Comparison of ENCODE assay signal across 8 cellular contexts in the genomic region with DNA sequence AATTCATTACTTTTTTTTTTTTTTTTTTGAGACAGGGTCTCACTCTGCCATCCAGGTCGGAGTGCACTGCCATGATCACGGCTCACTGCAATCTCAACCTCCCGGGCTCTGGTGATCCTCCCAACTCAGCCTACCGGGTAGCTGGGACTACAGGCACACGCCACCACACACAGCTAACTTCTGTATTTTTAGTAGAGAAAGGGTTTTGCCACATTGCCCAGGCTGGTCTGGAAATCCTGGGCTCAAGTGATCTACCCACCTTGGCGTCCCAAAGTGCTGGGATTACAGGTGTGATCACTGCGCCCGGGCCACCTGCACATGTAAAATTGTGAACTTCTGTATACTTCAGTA. TPM values are rescaled to one million over a fixed set of nuclear protein-coding genes. Genes with fewer than 3 reads are reported as not detected.
DNase-seq lines count a peak whose midpoint lies in the region; ATAC-seq, FAIRE-seq and TF ChIP-seq lines count a peak whose summit lies in the region.
"Not testable (repeated sequence)": the region's sequence is repeated elsewhere in the genome, so short reads cannot be mapped to it uniquely, and the experiment has no call there.

No MANE protein-coding gene starts in this region.

- 93% methylated on average over 8 of the region's 8 CpGs for WGBS in mammary epithelial cell (ENCODE audit: low coverage, missing lambda C conversion rate)
- 88% methylated on average over 8 of the region's 8 CpGs for WGBS in liver
- 81 to 84% methylated on average over 8 of the region's 8 CpGs for WGBS in pancreas, 2 donors
- 69% methylated on average over 8 of the region's 8 CpGs for WGBS in suprapubic skin

- dilution Hi-C loops in mammary epithelial cell (cut with HindIII; ENCODE audit: low sequenced_read_pairs) = not testable (repeated sequence)

- not testable (repeated sequence) for FAIRE-seq in pancreas (lab: Jason Lieb, UNC)

- not testable (repeated sequence) for H3K27me3 ChIP-seq in WERI-Rb-1 (ENCODE audit: insufficient read depth, low read depth, severe bottlenecking); mammary epithelial cell (ENCODE audit: insufficient read depth, low read length); liver (ENCODE audit: control insufficient read depth in 4 of 4, insufficient read depth in 4 of 4, low read length in 3 of 4); pancreas; suprapubic skin

- peak overlapping the region; percentile 99 for H2AFZ ChIP-seq in mammary epithelial cell (ENCODE audit: low read depth, low read length)

- TF ChIP-seq CTCF in AG09309 (IDR thresholded peaks at IDR 0.05; ENCODE audit: control insufficient read depth, insufficient read depth, low read depth, low read length, missing control alignments); WERI-Rb-1 (IDR thresholded peaks at IDR 0.05; ENCODE audit: low read depth, low read length); mammary epithelial cell (conservative IDR thresholded peaks at IDR 0.05 in 1 of 2, IDR thresholded peaks at IDR 0.05 in 1 of 2; ENCODE audit: extremely low read depth in 1 of 2, insufficient read depth in 1 of 2, low read depth in 1 of 2, low read length in 2 of 2); foreskin fibroblast (IDR thresholded peaks at IDR 0.05; ENCODE audit: low read depth, low read length); liver (IDR thresholded peaks at IDR 0.05; ENCODE audit: low read depth, low read length, missing input control); pancreas (IDR thresholded peaks at IDR 0.05); suprapubic skin (IDR thresholded peaks at IDR 0.05): not testable (repeated sequence)

- peak overlapping the region; percentile 99 for H3K4me2 ChIP-seq in mammary epithelial cell (ENCODE audit: insufficient read depth, low read depth, low read length)

- not testable (repeated sequence) for BruUV-seq in mammary epithelial cell (replicated peaks; lab: Mats Ljungman, UMichigan)

- not testable (repeated sequence) for H3K27ac ChIP-seq in WERI-Rb-1; mammary epithelial cell (ENCODE audit: insufficient read depth, low read depth, low read length); pancreas; suprapubic skin
- peak overlapping the region; percentile 80 to 85 for H3K27ac ChIP-seq in liver (ENCODE audit: low read depth in 1 of 2, low read length in 2 of 2)

- H3K4me3 ChIP-seq in AG09309 (ENCODE audit: control insufficient read depth, low read depth, low read length) = peak overlapping the region; percentile 66
- peak overlapping the region; percentile 71 for H3K4me3 ChIP-seq in Jurkat, Clone E6-1 (ENCODE audit: low read length)
- peak overlapping the region; percentile 62 for H3K4me3 ChIP-seq in WERI-Rb-1 (ENCODE audit: low read depth, low read length)
- peak overlapping the region in 2 of 3 experiments; percentile 78 to 97 for H3K4me3 ChIP-seq in mammary epithelial cell (replicated peaks in 1 of 3; ENCODE audit: insufficient read depth in 1 of 3, low read depth in 2 of 3, low read length in 3 of 3)
- H3K4me3 ChIP-seq in foreskin fibroblast (ENCODE audit: low read depth in 1 of 2, low read length in 2 of 2) = peak overlapping the region; percentile 61 to 73
- H3K4me3 ChIP-seq in liver (ENCODE audit: low read depth in 1 of 3, low read length in 3 of 3) = not testable (repeated sequence)
- peak overlapping the region in 2 of 4 donors; percentile 70 to 78 for H3K4me3 ChIP-seq in pancreas
- peak overlapping the region; percentile 60 for H3K4me3 ChIP-seq in suprapubic skin

- H3K79me2 ChIP-seq in mammary epithelial cell (ENCODE audit: insufficient read depth, low read length) = peaks cover 42% of the 10 kb centered on the region

- not testable (repeated sequence) for H3K36me3 ChIP-seq in WERI-Rb-1; mammary epithelial cell (ENCODE audit: insufficient read depth, low read length); liver (ENCODE audit: control insufficient read depth in 4 of 4, insufficient read depth in 3 of 4, low read depth in 1 of 4, low read length in 3 of 4); pancreas
- H3K36me3 ChIP-seq in suprapubic skin = peaks cover 16% of the 10 kb centered on the region

- CTCF ChIA-PET in mammary epithelial cell (lab: Charles Lee; ENCODE audit: low non-redundant PET) = not testable (repeated sequence)

- not testable (repeated sequence) for H4K20me1 ChIP-seq in mammary epithelial cell (ENCODE audit: insufficient read depth, low read length)

- TF ChIP-seq RAD21 in liver (IDR thresholded peaks at IDR 0.05) = not testable (repeated sequence)

- not testable (repeated sequence) for TF ChIP-seq EP300 in suprapubic skin (IDR thresholded peaks at IDR 0.05)

- H3K4me1 ChIP-seq in mammary epithelial cell (ENCODE audit: insufficient read depth, low read length) (peaks cover 16% of the 10 kb centered on the region), liver (ENCODE audit: control insufficient read depth in 4 of 4, insufficient read depth in 4 of 4, low read length in 3 of 4) (peaks cover 13 to 37% (median 29%) of the 10 kb centered on the region in 4 donors), pancreas (peaks cover 9 to 27% (median 18%) of the 10 kb centered on the region in 3 donors), suprapubic skin (peaks cover 27% of the 10 kb centered on the region)

- not testable (repeated sequence) for ATAC-seq in pancreas

- H3K9ac ChIP-seq in mammary epithelial cell (ENCODE audit: insufficient read depth, low read length) = not testable (repeated sequence)
- peak overlapping the region; percentile 33 to 37 for H3K9ac ChIP-seq in liver (ENCODE audit: low read depth in 1 of 2, low read length in 2 of 2)

- DNase-seq in AG09309 (ENCODE audit: low read depth); Jurkat, Clone E6-1 (ENCODE audit: low read depth, low spot score); WERI-Rb-1; mammary epithelial cell; foreskin fibroblast: not testable (repeated sequence)
- DNase-seq in pancreas (peak in 5 of 6 donors; percentile 12 to 62 (median 23)), suprapubic skin (ENCODE audit: low spot score in 2 of 2) (peak; percentile 79 to 86)

- TF ChIP-seq POLR2A in suprapubic skin (IDR thresholded peaks at IDR 0.05) = not testable (repeated sequence)

- not testable (repeated sequence) for H3K9me3 ChIP-seq in WERI-Rb-1 (ENCODE audit: severe bottlenecking); mammary epithelial cell (replicated peaks; ENCODE audit: insufficient read depth, low read length); liver (ENCODE audit: control insufficient read depth in 4 of 4, low read length in 3 of 4); pancreas; suprapubic skin

- intact Hi-C loops in mammary epithelial cell (cut with micrococcal nuclease) = not testable (repeated sequence)
- intact Hi-C loops in pancreas (cut with DNase I) = loop anchor here in 1 of 3 donors (10.0 kb wide), 1 partner anchor 333 kb away; no protein-coding TSS in a partner anchor

- in situ Hi-C loops in mammary epithelial cell (cut with MboI; ENCODE audit: low sequenced_read_pairs in 2 of 2) = loop anchor here (25.0 kb wide), 2 partner anchors 425 to 700 kb away; no protein-coding TSS in a partner anchor

RNA-seq across cellular contexts. Expression of a gene that starts 1.4 kb away (rescaled TPM):
- 44.3 TPM for polyA plus RNA-seq in Jurkat, Clone E6-1 (2012; ENCODE audit: insufficient read depth, insufficient read length)
- total RNA-seq in mammary epithelial cell (10 to 100 TPM; 22.7 to 31.9 TPM), liver (10 to 100 TPM in 1 of 2 donors, 1 to 10 TPM in 1; 9.7 to 16.4 TPM), pancreas (10 to 100 TPM; 12.4 to 32.2 (median 14.3) TPM), suprapubic skin (10 to 100 TPM; 12.9 to 49.1 (median 23.8) TPM)
- polyA plus RNA-seq in mammary epithelial cell (9.1 TPM), liver (10 to 100 TPM in 1 of 2 donors, 1 to 10 TPM in 1; 8.0 to 11.9 TPM), pancreas (1 to 10 TPM; 4.0 to 5.8 TPM)
- polyA minus RNA-seq in mammary epithelial cell = 16.6 TPM

RNA-seq across cellular contexts. Expression of a gene that starts 54.8 kb away (rescaled TPM):
- polyA plus RNA-seq in Jurkat, Clone E6-1 (2012; ENCODE audit: insufficient read depth, insufficient read length) = not detected
- total RNA-seq in mammary epithelial cell (1,000 to 10,000 TPM in 1 of 2 donors, under 1 TPM in 1; under 0.01 to 1,042 TPM), liver (under 1 TPM; under 0.01 TPM), pancreas (1,000 to 10,000 TPM in 4 of 6 donors, 100 to 1,000 TPM in 2; 687 to 5,169 (median 2,340) TPM), suprapubic skin (under 1 TPM; under 0.01 TPM)
- polyA plus RNA-seq in mammary epithelial cell (not detected), liver (10 to 100 TPM in 1 of 2 donors, not detected in 1; 16.7 TPM), pancreas (not detected)
- under 0.01 TPM for polyA minus RNA-seq in mammary epithelial cell
